In genomic region chr19:9934132-9934950, GRCh38 we compare ENCODE assay signal across 8 cellular contexts. TPM values are rescaled to one million over a fixed set of nuclear protein-coding genes. Genes with fewer than 3 reads are reported as not detected.
DNase-seq lines count a peak whose midpoint lies in the region; ATAC-seq and TF ChIP-seq lines count a peak whose summit lies in the region.

No MANE protein-coding gene starts in this region.

- no peaks in the 10 kb centered on the region for H4K20me1 ChIP-seq in OCI-LY7 (ENCODE audit: insufficient read depth, low read length)

- TF ChIP-seq CTCF in AG09319 (IDR thresholded peaks at IDR 0.05; ENCODE audit: low read depth, low read length) (peak; percentile 91), OCI-LY7 (conservative IDR thresholded peaks at IDR 0.05; ENCODE audit: low read length) (peak; percentile 93), epithelial cell of proximal tubule (conservative IDR thresholded peaks at IDR 0.05; ENCODE audit: low read depth, low read length) (peak; percentile 74)

- no peaks in the 10 kb centered on the region for H3K9me3 ChIP-seq in OCI-LY7 (ENCODE audit: low read length)

- CTCF ChIA-PET in OCI-LY7 (lab: Charles Lee; ENCODE audit: unreplicated experiment) = no interaction called here

- no peaks in the 10 kb centered on the region for H3K36me3 ChIP-seq in OCI-LY7 (ENCODE audit: insufficient read depth, low read length)

- no peak overlapping the region for H3K4me3 ChIP-seq in OCI-LY7 (ENCODE audit: low read depth, low read length, poor library complexity, severe bottlenecking)
- H3K4me3 ChIP-seq in epithelial cell of proximal tubule (ENCODE audit: low read depth, low read length) = no peak overlapping the region

- no peaks in the 10 kb centered on the region for H3K79me2 ChIP-seq in OCI-LY7 (ENCODE audit: insufficient read depth, low read depth, low read length)

- no peak for ATAC-seq in GM19397 (IDR thresholded peaks at IDR 0.05; ENCODE audit: unreplicated experiment)

- intact Hi-C loops in OCI-LY7 (cut with micrococcal nuclease; ENCODE audit: unreplicated experiment) = loop anchor here (1.0 to 5.0 kb wide), 4 partner anchors 66 to 453 kb away; partner anchors contain the start of gene P2RY11

- H3K27ac ChIP-seq in OCI-LY7 (ENCODE audit: low read depth, low read length, poor library complexity, severe bottlenecking) = no peak overlapping the region

- no peaks in the 10 kb centered on the region for H3K9me2 ChIP-seq in OCI-LY7 (ENCODE audit: insufficient read depth, low read length)

- no TSS peak for BruUV-seq in OCI-LY7 (replicated peaks; lab: Mats Ljungman, UMichigan)

- DNase-seq in AG09319 (ENCODE audit: extremely low read depth, low read depth) = no peak
- peak; percentile 71 for DNase-seq in GM19240 (ENCODE audit: insufficient read length, low spot score)
- peak; percentile 86 for DNase-seq in OCI-LY7 (ENCODE audit: low spot score)
- peak; percentile 99 for DNase-seq in activated CD8-positive, alpha-beta memory T cell treated with anti-CD3 and anti-CD28 coated beads, Interleukin-2, amount 50 U/mL, for 48 hours
- no peak for DNase-seq in epithelial cell of proximal tubule (ENCODE audit: low read depth)
- DNase-seq in mucosa of gallbladder (ENCODE audit: low spot score) = peak; percentile 63
- DNase-seq in stimulated activated CD8-positive, alpha-beta memory T cell treated with anti-CD3 and anti-CD28 coated beads, Interleukin-7, amount 100 ng/mL, for 1 hour (ENCODE audit: low read depth in 2 of 2) = peak; percentile 64 to 71

- H3K4me2 ChIP-seq in OCI-LY7 (ENCODE audit: low read length) = no peak overlapping the region

- H2AFZ ChIP-seq in OCI-LY7 (ENCODE audit: low read length) = no peak overlapping the region

- no peaks in the 10 kb centered on the region for H3K4me1 ChIP-seq in OCI-LY7 (ENCODE audit: insufficient read depth, low read length, poor library complexity, severe bottlenecking)

- POLR2A ChIA-PET in OCI-LY7 (lab: Charles Lee) = no interaction called here

RNA-seq across cellular contexts. Expression of gene OLFM2, which starts 2.0 kb away (rescaled TPM):
- not detected in 2 replicates for total RNA-seq in OCI-LY7 (2014; rRNA removed; shearing (Covaris generic))
- total RNA-seq in OCI-LY7 (2022) (not detected in 2 replicates), epithelial cell of proximal tubule (0.72 and 0.75 TPM in 2 replicates), mucosa of gallbladder (10.8 TPM)

Comparison
In these comparisons a context has a peak if more than half of its experiments do, and no peak if none do; other contexts are left out.
1. DNase-seq: peak in GM19240 (single experiment), OCI-LY7 (single experiment), activated CD8-positive, alpha-beta memory T cell treated with anti-CD3 and anti-CD28 coated beads, Interleukin-2, amount 50 U/mL, for 48 hours (single experiment), mucosa of gallbladder (single experiment) and stimulated activated CD8-positive, alpha-beta memory T cell treated with anti-CD3 and anti-CD28 coated beads, Interleukin-7, amount 100 ng/mL, for 1 hour (2 of 2); none in AG09319 (single experiment) and epithelial cell of proximal tubule (single experiment).
2. Peak in every context shown above with its lines, with median percentiles within 50 percentile points of each other: CTCF ChIP-seq.